8 cellular contexts compared by ENCODE assay signal in genomic region chr16:89561195-89562026, GRCh38. TPM values are rescaled to one million over a fixed set of nuclear protein-coding genes. Genes with fewer than 3 reads are reported as not detected.
A peak's percentile ranks its signal among the peaks of the same experiment; 100 is the strongest.
DNase-seq lines count a peak whose midpoint lies in the region; ATAC-seq, FAIRE-seq and TF ChIP-seq lines count a peak whose summit lies in the region.

No MANE protein-coding gene starts in this region.

- POLR2A ChIA-PET in RWPE1 (lab: Yijun Ruan, JAX; ENCODE audit: low non-redundant PET), result interaction anchor here (0.6 to 1.1 kb wide), 2 partner anchors 139 to 140 kb away, joined by 3 read pairs; partner anchors contain the start of gene SPATA2L
- POLR2A ChIA-PET in endothelial cell of umbilical vein (lab: Charles Lee), result no interaction called here

- peak overlapping the region; percentile 78 for H3K4me2 ChIP-seq in endothelial cell of umbilical vein (ENCODE audit: insufficient read depth, low read length)

- peak overlapping the region; percentile 48 to 90 (median 76) for H3K4me3 ChIP-seq in endothelial cell of umbilical vein (replicated peaks in 1 of 3; ENCODE audit: insufficient read depth in 1 of 3, low read depth in 1 of 3, low read length in 3 of 3)

- peaks cover 36% of the 10 kb centered on the region for H3K79me2 ChIP-seq in endothelial cell of umbilical vein (ENCODE audit: control insufficient read depth, insufficient read depth, low read length)

- H3K9ac ChIP-seq in endothelial cell of umbilical vein (replicated peaks; ENCODE audit: extremely low read depth, insufficient read depth, low read length), result peak overlapping the region; percentile 100

- H3K27ac Mint-ChIP-seq in Calu3 (ENCODE audit: unreplicated experiment) (peak overlapping the region; percentile 50), osteocyte (ENCODE audit: unreplicated experiment) (peak overlapping the region; percentile 54)

- no peak for TF ChIP-seq POLR2A in endothelial cell of umbilical vein (IDR thresholded peaks at IDR 0.05; ENCODE audit: low read depth, low read length)

- BruUV-seq in Calu3 (replicated peaks; lab: Mats Ljungman, UMichigan) (no TSS peak), endothelial cell of umbilical vein (replicated peaks; lab: Mats Ljungman, UMichigan) (no TSS peak)

- H3K4me1 Mint-ChIP-seq in Calu3 (ENCODE audit: low read depth, unreplicated experiment), result peaks cover 47% of the 10 kb centered on the region
- H3K4me1 Mint-ChIP-seq in osteocyte (ENCODE audit: unreplicated experiment), result peaks cover 66% of the 10 kb centered on the region

- H3K9me3 Mint-ChIP-seq in Calu3 (ENCODE audit: low read depth, unreplicated experiment) (no peaks in the 10 kb centered on the region), osteocyte (ENCODE audit: unreplicated experiment) (no peaks in the 10 kb centered on the region)

- H4K20me1 ChIP-seq in endothelial cell of umbilical vein (replicated peaks; ENCODE audit: control insufficient read depth, extremely low read depth, insufficient read depth, low read length), result peaks cover 12% of the 10 kb centered on the region

- no peaks in the 10 kb centered on the region for H3K27me3 ChIP-seq in endothelial cell of umbilical vein (ENCODE audit: control insufficient read depth in 2 of 2, insufficient read depth in 2 of 2, low read length in 2 of 2)

- H3K4me3 Mint-ChIP-seq in Calu3 (ENCODE audit: low read depth, unreplicated experiment) (peak overlapping the region; percentile 96), osteocyte (ENCODE audit: unreplicated experiment) (peak overlapping the region; percentile 96)

- DNase-seq in Calu3 (no peak), RWPE1 (ENCODE audit: low spot score) (no peak), endothelial cell of umbilical vein (ENCODE audit: low read depth, low spot score) (peak; percentile 25), osteocyte (ENCODE audit: extremely low spot score, unreplicated experiment) (no peak), inferior parietal cortex (ENCODE audit: extremely low spot score) (no peak), dermis blood vessel endothelial cell (no peak), DMS79 treated with DMSO at 0.1 percent for 48 hours (lab: John Stamatoyannopoulos, UW) (no peak)

- H3K36me3 Mint-ChIP-seq in Calu3 (ENCODE audit: insufficient read depth, unreplicated experiment) (peaks cover 96% of the 10 kb centered on the region), osteocyte (ENCODE audit: unreplicated experiment) (peaks cover 39% of the 10 kb centered on the region)

- no peaks in the 10 kb centered on the region for H3K9me1 ChIP-seq in endothelial cell of umbilical vein (replicated peaks; ENCODE audit: control insufficient read depth, extremely low read depth, insufficient read depth, low read length)

- H3K9me3 ChIP-seq in endothelial cell of umbilical vein (replicated peaks; ENCODE audit: control insufficient read depth, insufficient read depth, low read length), result no peaks in the 10 kb centered on the region

- TF ChIP-seq CTCF in Calu3 (IDR thresholded peaks at IDR 0.05; ENCODE audit: unreplicated experiment), result no peak
- TF ChIP-seq CTCF in RWPE1 (conservative IDR thresholded peaks at IDR 0.05; ENCODE audit: low read depth), result no peak
- TF ChIP-seq CTCF in endothelial cell of umbilical vein (IDR thresholded peaks at IDR 0.05; ENCODE audit: extremely low read depth in 1 of 2, insufficient read depth in 1 of 2, low read depth in 1 of 2, low read length in 2 of 2), result no peak
- no peak for TF ChIP-seq CTCF in osteocyte (IDR thresholded peaks at IDR 0.05)

- H3K4me1 ChIP-seq in endothelial cell of umbilical vein (ENCODE audit: control insufficient read depth, extremely low read depth, insufficient read depth, low read length), result peaks cover 45% of the 10 kb centered on the region

- H2AFZ ChIP-seq in endothelial cell of umbilical vein (ENCODE audit: low read depth, low read length), result no peak overlapping the region

- no peak for ATAC-seq in GM19324 (IDR thresholded peaks at IDR 0.05; ENCODE audit: low FRiP score, unreplicated experiment)

- dilution Hi-C loops in endothelial cell of umbilical vein (cut with MboI; ENCODE audit: extremely low pct_ligation_motif_present, low sequenced_read_pairs), result no loop called here

- intact Hi-C loops in Calu3 (cut with micrococcal nuclease; ENCODE audit: unreplicated experiment), result loop anchor here (5.0 kb wide), 1 partner anchor 229 kb away; no protein-coding TSS in a partner anchor
- intact Hi-C loops in endothelial cell of umbilical vein (cut with micrococcal nuclease), result no loop called here

- H3K36me3 ChIP-seq in endothelial cell of umbilical vein (ENCODE audit: control insufficient read depth in 2 of 2, extremely low read depth in 1 of 2, insufficient read depth in 2 of 2, low read length in 2 of 2), result peaks cover 31% of the 10 kb centered on the region in 2 experiments

- peak overlapping the region; percentile 95 for H3K27ac ChIP-seq in RWPE1
- peak overlapping the region; percentile 97 for H3K27ac ChIP-seq in endothelial cell of umbilical vein (ENCODE audit: insufficient read depth, low read depth, low read length)

- CTCF ChIA-PET in Calu3 (lab: Charles Lee), result no interaction called here
- CTCF ChIA-PET in RWPE1 (lab: Yijun Ruan, JAX), result no interaction called here
- CTCF ChIA-PET in endothelial cell of umbilical vein (lab: Charles Lee), result no interaction called here

- H3K27me3 Mint-ChIP-seq in Calu3 (ENCODE audit: unreplicated experiment) (no peaks in the 10 kb centered on the region), osteocyte (ENCODE audit: unreplicated experiment) (no peaks in the 10 kb centered on the region)

- peak; percentile 35 for FAIRE-seq in endothelial cell of umbilical vein (lab: Jason Lieb, UNC)

TF ChIP-seq in endothelial cell of umbilical vein, 7 proteins besides CTCF, POLR2A, EP300 and RAD21 (continues in another document):
- TF ChIP-seq GATA2 (IDR thresholded peaks at IDR 0.05; ENCODE audit: insufficient read depth, insufficient read length, low read depth, low read length) (no peak), MYC (IDR thresholded peaks at IDR 0.05; ENCODE audit: low read depth, low read length) (no peak), EZH2 (IDR thresholded peaks at IDR 0.05; ENCODE audit: borderline replicate concordance, low read depth, low read length, severe bottlenecking) (no peak), JUN (IDR thresholded peaks at IDR 0.05; ENCODE audit: borderline replicate concordance, insufficient read depth, insufficient read length, low read depth) (no peak), POLR2AphosphoS5 (IDR thresholded peaks at IDR 0.05; ENCODE audit: insufficient read depth, low read depth, low read length) (no peak)
- TF ChIP-seq, protein P1, sequence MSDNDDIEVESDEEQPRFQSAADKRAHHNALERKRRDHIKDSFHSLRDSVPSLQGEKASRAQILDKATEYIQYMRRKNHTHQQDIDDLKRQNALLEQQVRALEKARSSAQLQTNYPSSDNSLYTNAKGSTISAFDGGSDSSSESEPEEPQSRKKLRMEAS (IDR thresholded peaks at IDR 0.05; ENCODE audit: insufficient read depth, insufficient read length), result no peak

RNA-seq across cellular contexts. Expression of gene RPL13, which starts 0.9 kb away (rescaled TPM):
- total RNA-seq in Calu3 (2022) (1,719 and 1,779 TPM in 2 replicates), endothelial cell of umbilical vein (1,463 and 1,769 TPM in 2 replicates), osteocyte (1,759 and 1,785 TPM in 2 replicates), dermis blood vessel endothelial cell (1,818 and 3,550 TPM in 2 replicates)
- polyA plus RNA-seq in endothelial cell of umbilical vein, result 5,670 and 7,559 TPM in 2 replicates
- polyA plus RNA-seq in endothelial cell of umbilical vein (2011; cell fraction: cytosol; rRNA removed), result 2,984 and 4,467 TPM in 2 replicates
- polyA plus RNA-seq in endothelial cell of umbilical vein (2011; cell fraction: nucleus; rRNA removed), result 991 and 1,041 TPM in 2 replicates
- polyA plus RNA-seq in endothelial cell of umbilical vein (2012), result 1,852 and 3,445 TPM in 2 replicates
- 1,015 and 1,258 TPM in 2 replicates for polyA minus RNA-seq in endothelial cell of umbilical vein
- 1,960 TPM for polyA minus RNA-seq in endothelial cell of umbilical vein (2011; cell fraction: cytosol; rRNA and poly(A)+ RNA removed)
- polyA minus RNA-seq in endothelial cell of umbilical vein (2011; cell fraction: nucleus; rRNA and poly(A)+ RNA removed), result 130 and 394 TPM in 2 replicates

RNA-seq across cellular contexts. Expression of gene CPNE7, which starts 14.1 kb away (rescaled TPM):
- total RNA-seq in Calu3 (2022) (31.3 and 48.2 TPM in 2 replicates), endothelial cell of umbilical vein (1.5 and 2.0 TPM in 2 replicates), osteocyte (19.7 and 23.6 TPM in 2 replicates), dermis blood vessel endothelial cell (0.85 and 2.6 TPM in 2 replicates)
- polyA plus RNA-seq in endothelial cell of umbilical vein, result 5.4 and 5.9 TPM in 2 replicates
- polyA plus RNA-seq in endothelial cell of umbilical vein (2011; cell fraction: cytosol; rRNA removed), result 1.6 and 3.1 TPM in 2 replicates
- polyA plus RNA-seq in endothelial cell of umbilical vein (2011; cell fraction: nucleus; rRNA removed), result 83.3 and 124 TPM in 2 replicates
- 8.3 and 11.2 TPM in 2 replicates for polyA plus RNA-seq in endothelial cell of umbilical vein (2012)
- polyA minus RNA-seq in endothelial cell of umbilical vein, result 1.9 and 7.6 TPM in 2 replicates
- 7.4 TPM for polyA minus RNA-seq in endothelial cell of umbilical vein (2011; cell fraction: cytosol; rRNA and poly(A)+ RNA removed)
- 5.1 and 7.8 TPM in 2 replicates for polyA minus RNA-seq in endothelial cell of umbilical vein (2011; cell fraction: nucleus; rRNA and poly(A)+ RNA removed)

RNA-seq across cellular contexts. Expression of gene DPEP1, which starts 52.0 kb away (rescaled TPM):
- total RNA-seq in Calu3 (2022) (not detected in 2 replicates), endothelial cell of umbilical vein (0.44 and 0.60 TPM in 2 replicates), osteocyte (not detected in 2 replicates), dermis blood vessel endothelial cell (1.0 and 2.7 TPM in 2 replicates)
- 0.37 and 0.99 TPM in 2 replicates for polyA plus RNA-seq in endothelial cell of umbilical vein
- polyA plus RNA-seq in endothelial cell of umbilical vein (2011; cell fraction: cytosol; rRNA removed), result 0.06 and 0.38 TPM in 2 replicates
- 1.1 and 1.4 TPM in 2 replicates for polyA plus RNA-seq in endothelial cell of umbilical vein (2011; cell fraction: nucleus; rRNA removed)
- polyA plus RNA-seq in endothelial cell of umbilical vein (2012), result 0.15 and 0.17 TPM in 2 replicates
- polyA minus RNA-seq in endothelial cell of umbilical vein, result 0.55 and 0.66 TPM in 2 replicates
- polyA minus RNA-seq in endothelial cell of umbilical vein (2011; cell fraction: cytosol; rRNA and poly(A)+ RNA removed), result not detected
- polyA minus RNA-seq in endothelial cell of umbilical vein (2011; cell fraction: nucleus; rRNA and poly(A)+ RNA removed), result 0.48 TPM in 1 of 2 replicates, not detected in the other

RNA-seq across cellular contexts. Expression of gene SPG7, which starts 53.2 kb away (rescaled TPM):
- total RNA-seq in Calu3 (2022), result 174 and 186 TPM in 2 replicates
- 139 and 146 TPM in 2 replicates for total RNA-seq in endothelial cell of umbilical vein
- 85.8 and 90.2 TPM in 2 replicates for polyA plus RNA-seq in endothelial cell of umbilical vein
- polyA plus RNA-seq in endothelial cell of umbilical vein (2011; cell fraction: cytosol; rRNA removed), result 50.3 and 54.0 TPM in 2 replicates
- 424 and 453 TPM in 2 replicates for polyA plus RNA-seq in endothelial cell of umbilical vein (2011; cell fraction: nucleus; rRNA removed)
- 77.0 and 77.7 TPM in 2 replicates for polyA plus RNA-seq in endothelial cell of umbilical vein (2012)
- 92.3 and 122 TPM in 2 replicates for polyA minus RNA-seq in endothelial cell of umbilical vein
- polyA minus RNA-seq in endothelial cell of umbilical vein (2011; cell fraction: cytosol; rRNA and poly(A)+ RNA removed), result 44.9 TPM
- polyA minus RNA-seq in endothelial cell of umbilical vein (2011; cell fraction: nucleus; rRNA and poly(A)+ RNA removed), result 149 and 150 TPM in 2 replicates
- total RNA-seq in osteocyte, result 113 and 125 TPM in 2 replicates
- total RNA-seq in dermis blood vessel endothelial cell, result 145 and 170 TPM in 2 replicates
